In the genomic region with DNA sequence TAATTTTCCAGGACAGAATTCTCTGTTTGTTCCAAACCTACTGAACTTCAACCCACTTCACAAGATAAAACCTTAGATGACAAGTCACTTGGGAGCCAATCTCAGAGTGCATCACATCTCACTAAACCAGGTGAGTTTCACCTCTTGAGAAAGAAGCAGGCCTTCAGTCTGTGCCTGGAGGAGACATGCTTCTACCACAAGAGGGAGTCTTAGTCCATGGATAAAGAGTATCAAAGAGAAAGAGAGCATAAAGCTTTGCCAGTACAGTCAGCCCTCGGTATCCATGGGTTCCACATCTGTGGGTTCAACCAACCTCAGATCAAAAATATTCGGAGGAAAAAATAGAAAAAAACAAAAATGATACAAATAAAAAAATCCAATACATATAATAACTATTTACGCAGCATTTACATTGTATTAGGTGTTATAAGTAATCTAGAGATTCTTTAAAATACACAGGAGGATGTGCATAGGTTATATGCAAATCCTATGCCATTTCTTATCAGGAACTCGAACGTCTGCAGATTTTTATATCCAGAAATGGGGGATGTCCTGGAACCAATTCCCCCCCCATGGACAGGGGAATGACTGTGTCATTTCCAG, we compare ENCODE assay signal across 8 cellular contexts. TPM values are rescaled to one million over a fixed set of nuclear protein-coding genes. Genes with fewer than 3 reads are reported as not detected.
DNase-seq lines count a peak whose midpoint lies in the region; ATAC-seq and TF ChIP-seq lines count a peak whose summit lies in the region.

No MANE protein-coding gene starts in this region.

- H3K4me1 Mint-ChIP-seq in activated CD8-positive, alpha-beta memory T cell treated with anti-CD3 and anti-CD28 coated beads, Interleukin-2, amount 10 ng/mL, durations not matched to agents 7 days and 5 days, result peaks cover 9% of the 10 kb centered on the region

- no peaks in the 10 kb centered on the region for H3K27me3 Mint-ChIP-seq in activated CD8-positive, alpha-beta memory T cell treated with anti-CD3 and anti-CD28 coated beads, Interleukin-2, amount 10 ng/mL, durations not matched to agents 7 days and 5 days

- H3K36me3 ChIP-seq in mucosa of descending colon (ENCODE audit: low read depth), result no peaks in the 10 kb centered on the region

- no peaks in the 10 kb centered on the region for H3K9me3 ChIP-seq in mucosa of descending colon

- no peaks in the 10 kb centered on the region for H3K4me1 ChIP-seq in mucosa of descending colon (ENCODE audit: low read depth)

- H3K27ac ChIP-seq in dorsolateral prefrontal cortex, result no peak overlapping the region

- H3K4me3 ChIP-seq in dorsolateral prefrontal cortex (no peak overlapping the region), mucosa of descending colon (no peak overlapping the region)

- ATAC-seq in activated CD8-positive, alpha-beta memory T cell treated with anti-CD3 and anti-CD28 coated beads, Interleukin-2, amount 10 ng/mL, durations not matched to agents 7 days and 5 days, result peak; percentile 71
- peak; percentile 80 for ATAC-seq in mucosa of descending colon
- ATAC-seq in HG02870 (IDR thresholded peaks at IDR 0.05; ENCODE audit: unreplicated experiment), result no peak

- DNase-seq in activated CD8-positive, alpha-beta memory T cell treated with anti-CD3 and anti-CD28 coated beads, Interleukin-2, amount 10 ng/mL, durations not matched to agents 7 days and 5 days, result no peak
- no peak for DNase-seq in activated CD8-positive, alpha-beta memory T cell treated with anti-CD3 and anti-CD28 coated beads, Interleukin-2, amount 50 U/mL, for 48 hours
- DNase-seq in HuH-7.5 (ENCODE audit: low spot score), result peak; percentile 32
- peak; percentile 33 for DNase-seq in RPMI7951 (ENCODE audit: low read depth)
- DNase-seq in dorsolateral prefrontal cortex, result peak in 2 of 10 donors; percentile 21 to 37
- DNase-seq in mucosa of descending colon, result peak in 1 of 3 donors; percentile 32
- no peak for DNase-seq in cortex of kidney (lab: John Stamatoyannopoulos, UW)

- H3K36me3 Mint-ChIP-seq in activated CD8-positive, alpha-beta memory T cell treated with anti-CD3 and anti-CD28 coated beads, Interleukin-2, amount 10 ng/mL, durations not matched to agents 7 days and 5 days, result peaks cover 47% of the 10 kb centered on the region

- H3K27me3 ChIP-seq in dorsolateral prefrontal cortex, result no peaks in the 10 kb centered on the region

- no peaks in the 10 kb centered on the region for H3K9me3 Mint-ChIP-seq in activated CD8-positive, alpha-beta memory T cell treated with anti-CD3 and anti-CD28 coated beads, Interleukin-2, amount 10 ng/mL, durations not matched to agents 7 days and 5 days (ENCODE audit: low read depth)

- CTCF ChIA-PET in activated CD8-positive, alpha-beta memory T cell treated with anti-CD3 and anti-CD28 coated beads, Interleukin-2, amount 10 ng/mL, durations not matched to agents 7 days and 5 days (lab: Charles Lee), result interaction anchor here (0.6 to 2.0 kb wide), 9 partner anchors 9 to 289 kb away, joined by 3 to 13 read pairs (median 4); a partner anchor contains a TSS

- intact Hi-C loops in dorsolateral prefrontal cortex (cut with DNase I) (no loop called here), mucosa of descending colon (cut with DNase I, micrococcal nuclease) (no loop called here)

- no peak overlapping the region for H3K27ac Mint-ChIP-seq in activated CD8-positive, alpha-beta memory T cell treated with anti-CD3 and anti-CD28 coated beads, Interleukin-2, amount 10 ng/mL, durations not matched to agents 7 days and 5 days

- peak in 55 of 56 donors; percentile 28 to 79 (median 64) for TF ChIP-seq CTCF in dorsolateral prefrontal cortex (IDR thresholded peaks at IDR 0.05 in 54 of 56, conservative IDR thresholded peaks at IDR 0.05 in 2 of 56; ENCODE audit: low read depth in 1 of 56, partially characterized antibody in 56 of 56)
- TF ChIP-seq CTCF in mucosa of descending colon (IDR thresholded peaks at IDR 0.05), result peak; percentile 17

- H3K4me3 Mint-ChIP-seq in activated CD8-positive, alpha-beta memory T cell treated with anti-CD3 and anti-CD28 coated beads, Interleukin-2, amount 10 ng/mL, durations not matched to agents 7 days and 5 days, result no peak overlapping the region

RNA-seq across cellular contexts. Expression of a gene that starts 37.7 kb away (rescaled TPM):
- 10 to 100 TPM; 11.4 to 16.9 TPM for total RNA-seq in activated CD8-positive, alpha-beta memory T cell treated with anti-CD3 and anti-CD28 coated beads, Interleukin-2, amount 10 ng/mL, durations not matched to agents 7 days and 5 days
- 43.6 and 47.8 TPM in 2 replicates for total RNA-seq in RPMI7951 (2014; rRNA removed; shearing (Covaris generic))
- total RNA-seq in dorsolateral prefrontal cortex, result 10 to 100 TPM in 119 of 120 experiments, 1 to 10 TPM in 1; 9.8 to 30.5 (median 19.3) TPM
- total RNA-seq in mucosa of descending colon, result 1 to 10 TPM in 2 of 3 donors, under 1 TPM in 1; 0.81 to 8.2 (median 1.8) TPM

Comparison
In these comparisons a context has a peak if more than half of its experiments do, and no peak if none do; other contexts are left out.
1. DNase-seq: peak in HuH-7.5 (single experiment) and RPMI7951 (single experiment); none in activated CD8-positive, alpha-beta memory T cell treated with anti-CD3 and anti-CD28 coated beads, Interleukin-2, amount 10 ng/mL, durations not matched to agents 7 days and 5 days (single experiment), activated CD8-positive, alpha-beta memory T cell treated with anti-CD3 and anti-CD28 coated beads, Interleukin-2, amount 50 U/mL, for 48 hours (single experiment) and cortex of kidney (single experiment).